In the genomic region with DNA sequence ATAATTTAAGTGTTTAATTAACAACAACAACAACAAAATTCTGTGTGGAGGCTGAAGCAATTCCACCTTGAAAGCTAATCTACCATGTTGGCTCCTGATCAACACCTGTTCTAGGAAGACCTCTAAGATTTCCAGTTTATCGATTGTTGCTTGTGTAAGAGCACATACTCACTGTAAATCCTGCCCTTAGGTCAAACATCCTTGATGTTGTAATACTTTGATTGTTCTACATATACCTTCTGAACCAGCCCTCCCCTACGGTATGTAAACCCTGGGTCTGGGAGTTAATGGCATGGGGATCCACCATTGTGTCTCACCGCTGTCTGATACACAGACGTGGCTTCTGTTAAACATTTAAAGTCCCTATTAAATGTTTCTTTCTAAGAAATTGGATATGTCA, we compare ENCODE assay signal across 1 cellular context.
TF ChIP-seq lines count a peak whose summit lies in the region.

No MANE protein-coding gene starts in this region.

TF ChIP-seq in HepG2, 621 proteins besides CTCF, POLR2A, EP300 and RAD21 (continued from another document and continues in another):
- TF ChIP-seq, protein P1, sequence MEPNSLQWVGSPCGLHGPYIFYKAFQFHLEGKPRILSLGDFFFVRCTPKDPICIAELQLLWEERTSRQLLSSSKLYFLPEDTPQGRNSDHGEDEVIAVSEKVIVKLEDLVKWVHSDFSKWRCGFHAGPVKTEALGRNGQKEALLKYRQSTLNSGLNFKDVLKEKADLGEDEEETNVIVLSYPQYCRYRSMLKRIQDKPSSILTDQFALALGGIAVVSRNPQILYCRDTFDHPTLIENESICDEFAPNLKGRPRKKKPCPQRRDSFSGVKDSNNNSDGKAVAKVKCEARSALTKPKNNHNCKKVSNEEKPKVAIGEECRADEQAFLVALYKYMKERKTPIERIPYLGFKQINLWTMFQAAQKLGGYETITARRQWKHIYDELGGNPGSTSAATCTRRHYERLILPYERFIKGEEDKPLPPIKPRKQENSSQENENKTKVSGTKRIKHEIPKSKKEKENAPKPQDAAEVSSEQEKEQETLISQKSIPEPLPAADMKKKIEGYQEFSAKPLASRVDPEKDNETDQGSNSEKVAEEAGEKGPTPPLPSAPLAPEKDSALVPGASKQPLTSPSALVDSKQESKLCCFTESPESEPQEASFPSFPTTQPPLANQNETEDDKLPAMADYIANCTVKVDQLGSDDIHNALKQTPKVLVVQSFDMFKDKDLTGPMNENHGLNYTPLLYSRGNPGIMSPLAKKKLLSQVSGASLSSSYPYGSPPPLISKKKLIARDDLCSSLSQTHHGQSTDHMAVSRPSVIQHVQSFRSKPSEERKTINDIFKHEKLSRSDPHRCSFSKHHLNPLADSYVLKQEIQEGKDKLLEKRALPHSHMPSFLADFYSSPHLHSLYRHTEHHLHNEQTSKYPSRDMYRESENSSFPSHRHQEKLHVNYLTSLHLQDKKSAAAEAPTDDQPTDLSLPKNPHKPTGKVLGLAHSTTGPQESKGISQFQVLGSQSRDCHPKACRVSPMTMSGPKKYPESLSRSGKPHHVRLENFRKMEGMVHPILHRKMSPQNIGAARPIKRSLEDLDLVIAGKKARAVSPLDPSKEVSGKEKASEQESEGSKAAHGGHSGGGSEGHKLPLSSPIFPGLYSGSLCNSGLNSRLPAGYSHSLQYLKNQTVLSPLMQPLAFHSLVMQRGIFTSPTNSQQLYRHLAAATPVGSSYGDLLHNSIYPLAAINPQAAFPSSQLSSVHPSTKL (CRISPR knock-in tag; IDR thresholded peaks at IDR 0.05): peak; percentile 89
- no peak for TF ChIP-seq PLSCR1 (CRISPR knock-in tag; IDR thresholded peaks at IDR 0.05; ENCODE audit: borderline replicate concordance)
- TF ChIP-seq SSRP1 (CRISPR knock-in tag; IDR thresholded peaks at IDR 0.05): no peak
- no peak for TF ChIP-seq ZNF710 (CRISPR knock-in tag; IDR thresholded peaks at IDR 0.05; ENCODE audit: borderline replicate concordance)
- no peak for TF ChIP-seq NFATC3 (CRISPR knock-in tag; IDR thresholded peaks at IDR 0.05)
- no peak for TF ChIP-seq U2AF1 (optimal IDR thresholded peaks at IDR 0.05; ENCODE audit: low read depth, low read length)
- TF ChIP-seq FOXP1 (IDR thresholded peaks at IDR 0.05): no peak
- peak; percentile 81 for TF ChIP-seq FOXP1 (CRISPR knock-in tag; IDR thresholded peaks at IDR 0.05)
- no peak for TF ChIP-seq ZNF546 (CRISPR knock-in tag; conservative IDR thresholded peaks at IDR 0.05)
- no peak for TF ChIP-seq ZSCAN29 (CRISPR knock-in tag; conservative IDR thresholded peaks at IDR 0.05)
- TF ChIP-seq DBP (CRISPR knock-in tag; IDR thresholded peaks at IDR 0.05; ENCODE audit: not compliant biosample characterization): no peak
- TF ChIP-seq SIX1 (CRISPR knock-in tag; IDR thresholded peaks at IDR 0.05; ENCODE audit: borderline replicate concordance): peak; percentile 80; the same call in 1 of the 2 replicates
- TF ChIP-seq ZSCAN22 (CRISPR knock-in tag; IDR thresholded peaks at IDR 0.05): no peak
- TF ChIP-seq ZNF253 (CRISPR knock-in tag; IDR thresholded peaks at IDR 0.05; ENCODE audit: borderline replicate concordance): no peak
- TF ChIP-seq SOX6 (IDR thresholded peaks at IDR 0.05): no peak
- peak; percentile 96 for TF ChIP-seq SOX6 (CRISPR knock-in tag; IDR thresholded peaks at IDR 0.05)
- no peak for TF ChIP-seq SP1 (IDR thresholded peaks at IDR 0.05)
- no peak for TF ChIP-seq SP1 (CRISPR knock-in tag; IDR thresholded peaks at IDR 0.05)
- no peak for TF ChIP-seq ZMYM2 (CRISPR knock-in tag; IDR thresholded peaks at IDR 0.05)
- no peak for TF ChIP-seq PRDM4 (CRISPR knock-in tag; IDR thresholded peaks at IDR 0.05; ENCODE audit: borderline replicate concordance)
- no peak for TF ChIP-seq ZNF34 (CRISPR knock-in tag; IDR thresholded peaks at IDR 0.05; ENCODE audit: borderline replicate concordance)
- TF ChIP-seq, protein P2, sequence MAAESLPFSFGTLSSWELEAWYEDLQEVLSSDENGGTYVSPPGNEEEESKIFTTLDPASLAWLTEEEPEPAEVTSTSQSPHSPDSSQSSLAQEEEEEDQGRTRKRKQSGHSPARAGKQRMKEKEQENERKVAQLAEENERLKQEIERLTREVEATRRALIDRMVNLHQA (CRISPR knock-in tag; IDR thresholded peaks at IDR 0.05): no peak
- TF ChIP-seq POLR2G (IDR thresholded peaks at IDR 0.05; ENCODE audit: low read depth, low read length): no peak
- TF ChIP-seq FIP1L1 (IDR thresholded peaks at IDR 0.05; ENCODE audit: borderline replicate concordance, insufficient read depth, low read depth, low read length): no peak
- no peak for TF ChIP-seq ZFP36L1 (CRISPR knock-in tag; IDR thresholded peaks at IDR 0.05)
- no peak for TF ChIP-seq ZFP82 (CRISPR knock-in tag; IDR thresholded peaks at IDR 0.05; ENCODE audit: borderline replicate concordance)
- no peak for TF ChIP-seq NFRKB (IDR thresholded peaks at IDR 0.05)
- TF ChIP-seq ZNF782 (CRISPR knock-in tag; IDR thresholded peaks at IDR 0.05; ENCODE audit: borderline replicate concordance): no peak
- TF ChIP-seq, protein P3, sequence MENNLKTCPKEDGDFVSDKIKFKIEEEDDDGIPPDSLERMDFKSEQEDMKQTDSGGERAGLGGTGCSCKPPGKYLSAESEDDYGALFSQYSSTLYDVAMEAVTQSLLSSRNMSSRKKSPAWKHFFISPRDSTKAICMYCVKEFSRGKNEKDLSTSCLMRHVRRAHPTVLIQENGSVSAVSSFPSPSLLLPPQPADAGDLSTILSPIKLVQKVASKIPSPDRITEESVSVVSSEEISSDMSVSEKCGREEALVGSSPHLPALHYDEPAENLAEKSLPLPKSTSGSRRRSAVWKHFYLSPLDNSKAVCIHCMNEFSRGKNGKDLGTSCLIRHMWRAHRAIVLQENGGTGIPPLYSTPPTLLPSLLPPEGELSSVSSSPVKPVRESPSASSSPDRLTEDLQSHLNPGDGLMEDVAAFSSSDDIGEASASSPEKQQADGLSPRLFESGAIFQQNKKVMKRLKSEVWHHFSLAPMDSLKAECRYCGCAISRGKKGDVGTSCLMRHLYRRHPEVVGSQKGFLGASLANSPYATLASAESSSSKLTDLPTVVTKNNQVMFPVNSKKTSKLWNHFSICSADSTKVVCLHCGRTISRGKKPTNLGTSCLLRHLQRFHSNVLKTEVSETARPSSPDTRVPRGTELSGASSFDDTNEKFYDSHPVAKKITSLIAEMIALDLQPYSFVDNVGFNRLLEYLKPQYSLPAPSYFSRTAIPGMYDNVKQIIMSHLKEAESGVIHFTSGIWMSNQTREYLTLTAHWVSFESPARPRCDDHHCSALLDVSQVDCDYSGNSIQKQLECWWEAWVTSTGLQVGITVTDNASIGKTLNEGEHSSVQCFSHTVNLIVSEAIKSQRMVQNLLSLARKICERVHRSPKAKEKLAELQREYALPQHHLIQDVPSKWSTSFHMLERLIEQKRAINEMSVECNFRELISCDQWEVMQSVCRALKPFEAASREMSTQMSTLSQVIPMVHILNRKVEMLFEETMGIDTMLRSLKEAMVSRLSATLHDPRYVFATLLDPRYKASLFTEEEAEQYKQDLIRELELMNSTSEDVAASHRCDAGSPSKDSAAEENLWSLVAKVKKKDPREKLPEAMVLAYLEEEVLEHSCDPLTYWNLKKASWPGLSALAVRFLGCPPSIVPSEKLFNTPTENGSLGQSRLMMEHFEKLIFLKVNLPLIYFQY (CRISPR knock-in tag; IDR thresholded peaks at IDR 0.05; ENCODE audit: borderline replicate concordance): no peak
- TF ChIP-seq ZNF564 (CRISPR knock-in tag; IDR thresholded peaks at IDR 0.05): no peak
- no peak for TF ChIP-seq ZBTB37 (CRISPR knock-in tag; IDR thresholded peaks at IDR 0.05)
- no peak for TF ChIP-seq STAG1 (CRISPR knock-in tag; IDR thresholded peaks at IDR 0.05)
- TF ChIP-seq, protein P4, sequence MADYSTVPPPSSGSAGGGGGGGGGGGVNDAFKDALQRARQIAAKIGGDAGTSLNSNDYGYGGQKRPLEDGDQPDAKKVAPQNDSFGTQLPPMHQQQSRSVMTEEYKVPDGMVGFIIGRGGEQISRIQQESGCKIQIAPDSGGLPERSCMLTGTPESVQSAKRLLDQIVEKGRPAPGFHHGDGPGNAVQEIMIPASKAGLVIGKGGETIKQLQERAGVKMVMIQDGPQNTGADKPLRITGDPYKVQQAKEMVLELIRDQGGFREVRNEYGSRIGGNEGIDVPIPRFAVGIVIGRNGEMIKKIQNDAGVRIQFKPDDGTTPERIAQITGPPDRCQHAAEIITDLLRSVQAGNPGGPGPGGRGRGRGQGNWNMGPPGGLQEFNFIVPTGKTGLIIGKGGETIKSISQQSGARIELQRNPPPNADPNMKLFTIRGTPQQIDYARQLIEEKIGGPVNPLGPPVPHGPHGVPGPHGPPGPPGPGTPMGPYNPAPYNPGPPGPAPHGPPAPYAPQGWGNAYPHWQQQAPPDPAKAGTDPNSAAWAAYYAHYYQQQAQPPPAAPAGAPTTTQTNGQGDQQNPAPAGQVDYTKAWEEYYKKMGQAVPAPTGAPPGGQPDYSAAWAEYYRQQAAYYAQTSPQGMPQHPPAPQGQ (CRISPR knock-in tag; IDR thresholded peaks at IDR 0.05; ENCODE audit: borderline replicate concordance): no peak
- TF ChIP-seq ZNF343 (CRISPR knock-in tag; IDR thresholded peaks at IDR 0.05): no peak
- no peak for TF ChIP-seq ZNF121 (CRISPR knock-in tag; IDR thresholded peaks at IDR 0.05)
- TF ChIP-seq, protein P5, sequence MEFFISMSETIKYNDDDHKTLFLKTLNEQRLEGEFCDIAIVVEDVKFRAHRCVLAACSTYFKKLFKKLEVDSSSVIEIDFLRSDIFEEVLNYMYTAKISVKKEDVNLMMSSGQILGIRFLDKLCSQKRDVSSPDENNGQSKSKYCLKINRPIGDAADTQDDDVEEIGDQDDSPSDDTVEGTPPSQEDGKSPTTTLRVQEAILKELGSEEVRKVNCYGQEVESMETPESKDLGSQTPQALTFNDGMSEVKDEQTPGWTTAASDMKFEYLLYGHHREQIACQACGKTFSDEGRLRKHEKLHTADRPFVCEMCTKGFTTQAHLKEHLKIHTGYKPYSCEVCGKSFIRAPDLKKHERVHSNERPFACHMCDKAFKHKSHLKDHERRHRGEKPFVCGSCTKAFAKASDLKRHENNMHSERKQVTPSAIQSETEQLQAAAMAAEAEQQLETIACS (CRISPR knock-in tag; IDR thresholded peaks at IDR 0.05): no peak
- TF ChIP-seq AGO1 (IDR thresholded peaks at IDR 0.05; ENCODE audit: low read depth, low read length, poor library complexity, severe bottlenecking): no peak
- no peak for TF ChIP-seq ZNF20 (CRISPR knock-in tag; IDR thresholded peaks at IDR 0.05)
- no peak for TF ChIP-seq ZNF841 (CRISPR knock-in tag; IDR thresholded peaks at IDR 0.05; ENCODE audit: borderline replicate concordance)
- TF ChIP-seq, protein P6, sequence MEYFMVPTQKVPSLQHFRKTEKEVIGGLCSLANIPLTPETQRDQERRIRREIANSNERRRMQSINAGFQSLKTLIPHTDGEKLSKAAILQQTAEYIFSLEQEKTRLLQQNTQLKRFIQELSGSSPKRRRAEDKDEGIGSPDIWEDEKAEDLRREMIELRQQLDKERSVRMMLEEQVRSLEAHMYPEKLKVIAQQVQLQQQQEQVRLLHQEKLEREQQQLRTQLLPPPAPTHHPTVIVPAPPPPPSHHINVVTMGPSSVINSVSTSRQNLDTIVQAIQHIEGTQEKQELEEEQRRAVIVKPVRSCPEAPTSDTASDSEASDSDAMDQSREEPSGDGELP (IDR thresholded peaks at IDR 0.05; ENCODE audit: borderline replicate concordance, low read depth): no peak
